Comparison of ENCODE assay signal across 1 cellular context in genomic region chr14:59317782-59318505, GRCh38.
TF ChIP-seq lines count a peak whose summit lies in the region.

No MANE protein-coding gene starts in this region.

TF ChIP-seq in HepG2, 621 proteins besides CTCF, POLR2A, EP300 and RAD21 (continued from another document):
- TF ChIP-seq ONECUT2 (CRISPR knock-in tag; IDR thresholded peaks at IDR 0.05) (peak; percentile 55; the same call in 1 of the 2 replicates), PPARG (CRISPR knock-in tag; conservative IDR thresholded peaks at IDR 0.05) (0 out of 2 replicates have a peak, but pooled peaks have one; percentile 38), ZIK1 (CRISPR knock-in tag; IDR thresholded peaks at IDR 0.05; ENCODE audit: borderline replicate concordance, low read depth) (no peak), ZSCAN9 (CRISPR knock-in tag; IDR thresholded peaks at IDR 0.05; ENCODE audit: borderline replicate concordance) (no peak), ZBTB38 (CRISPR knock-in tag; IDR thresholded peaks at IDR 0.05) (peak; percentile 77), ZNF331 (CRISPR knock-in tag; IDR thresholded peaks at IDR 0.05) (peak; percentile 27; the same call in 1 of the 2 replicates), MIXL1 (CRISPR knock-in tag; IDR thresholded peaks at IDR 0.05) (0 out of 2 replicates have a peak, but pooled peaks have one; percentile 23), BCL6 (CRISPR knock-in tag; IDR thresholded peaks at IDR 0.05) (0 out of 2 replicates have a peak, but pooled peaks have one; percentile 22), CENPX (CRISPR knock-in tag; IDR thresholded peaks at IDR 0.05) (no peak), NR2F2 (IDR thresholded peaks at IDR 0.05; ENCODE audit: borderline replicate concordance, low read depth) (peak; percentile 19; the same call in 1 of the 2 replicates), ZBTB42 (CRISPR knock-in tag; IDR thresholded peaks at IDR 0.05) (no peak), HBP1 (CRISPR knock-in tag; IDR thresholded peaks at IDR 0.05; ENCODE audit: low read depth) (no peak), RERE (CRISPR knock-in tag; IDR thresholded peaks at IDR 0.05; ENCODE audit: low read depth) (no peak), ZNF33A (CRISPR knock-in tag; IDR thresholded peaks at IDR 0.05; ENCODE audit: borderline replicate concordance) (no peak)
